18 cellular contexts compared by ENCODE assay signal in genomic region chr1:114610546-114611245, GRCh38. TPM values are rescaled to one million over a fixed set of nuclear protein-coding genes. Genes with fewer than 3 reads are reported as not detected.
A peak's percentile ranks its signal among the peaks of the same experiment; 100 is the strongest.
DNase-seq lines count a peak whose midpoint lies in the region; ATAC-seq and TF ChIP-seq lines count a peak whose summit lies in the region.
"Had no signal": no experiment of that assay in that cellular context is flagged by ENCODE, and none has a peak within 500 bp of the region (broad histone marks: within the 10 kb centered on the region; RNA-seq: fewer than 3 reads in every experiment).

No MANE protein-coding gene starts in this region.

- peaks cover 8 to 21% of the 10 kb centered on the region in 2 donors for H3K27me3 Mint-ChIP-seq in stimulated activated naive B cell treated with anti-CD40 and anti-IgM and Interleukin-4, amounts not matched to agents 10 μg/mL and 1 μg/mL and 100 μg/mL, for 72 hours

- WGBS in GM23248 (ENCODE audit: low coverage in 1 of 2, low lambda C conversion rate in 2 of 2, missing lambda C conversion rate in 2 of 2), 2 experiments = 93% methylated on average over 7 to 9 of the region's 9 CpGs
- WGBS in esophagus, 2 donors = 51 to 77% methylated on average over 9 of the region's 9 CpGs
- WGBS in prostate gland = 63% methylated on average over 9 of the region's 9 CpGs

- H3K9ac ChIP-seq in GM23248 = no peak overlapping the region

- no peak overlapping the region for H3K4me2 ChIP-seq in GM23248 (ENCODE audit: unreplicated experiment)

- peak; percentile 19 for TF ChIP-seq POLR2A in prostate gland (IDR thresholded peaks at IDR 0.05)

- DNase-seq in GM23248 = peak; percentile 25
- DNase-seq in NCI-H2171 treated with DMSO at 0.1 percent for 48 hours (lab: John Stamatoyannopoulos, UW) = peak; percentile 66
- peak; percentile 63 for DNase-seq in prostate gland (ENCODE audit: low spot score)
- DNase-seq in HEK293T (ENCODE audit: extremely low spot score) = no peak
- no peak for DNase-seq in omental fat pad (ENCODE audit: low spot score)
- no peak for DNase-seq in stimulated activated naive B cell treated with anti-CD40 and anti-IgM and Interleukin-4, amounts not matched to agents 10 μg/mL and 1 μg/mL and 100 μg/mL, for 72 hours
- DNase-seq: activated CD4-positive, alpha-beta T cell treated with anti-CD3 and anti-CD28 coated beads, Interleukin-2, amount 50 U/mL, for 48 hours; adrenal gland; dermis blood vessel endothelial cell; DMS153; NCI-H2107 had no signal

- ATAC-seq in GM21737 (IDR thresholded peaks at IDR 0.05; ENCODE audit: unreplicated experiment) = no peak
- no peak for ATAC-seq in omental fat pad (ENCODE audit: low FRiP score)
- ATAC-seq in stimulated activated naive B cell treated with anti-CD40 and anti-IgM and Interleukin-4, amounts not matched to agents 10 μg/mL and 1 μg/mL and 100 μg/mL, for 72 hours (replicated peaks) = no peak

- no peaks in the 10 kb centered on the region for H3K9me2 ChIP-seq in GM23248 (ENCODE audit: insufficient read depth)

- POLR2A ChIA-PET in HEK293T (lab: Yijun Ruan, JAX) = no interaction called here

- CTCF ChIA-PET in HEK293T (lab: Yijun Ruan, JAX) = no interaction called here

- no peak overlapping the region for H2AFZ ChIP-seq in GM23248

- TF ChIP-seq CTCF in prostate gland (IDR thresholded peaks at IDR 0.05) = no peak
- TF ChIP-seq CTCF in omental fat pad (IDR thresholded peaks at IDR 0.05) = no peak

- intact Hi-C loops in prostate gland (cut with DNase I) = no loop called here

- in situ Hi-C loops in GM23248 (cut with MboI) = no loop called here

- no peak overlapping the region for H3K4me3 ChIP-seq in GM23248
- H3K4me3 ChIP-seq in esophagus (ENCODE audit: low read depth in 1 of 2, low read length in 2 of 2) = no peak overlapping the region
- H3K4me3 ChIP-seq in prostate gland = no peak overlapping the region
- H3K4me3 ChIP-seq: adrenal gland, SJSA1 had no signal

- no peaks in the 10 kb centered on the region for H3K79me2 ChIP-seq in GM23248 (ENCODE audit: insufficient read depth)

- H4K20me1 ChIP-seq in GM23248 (ENCODE audit: insufficient read depth) = no peaks in the 10 kb centered on the region

- H3K4me1 ChIP-seq in GM23248 (ENCODE audit: insufficient read depth) (no peaks in the 10 kb centered on the region), esophagus (ENCODE audit: control insufficient read depth in 2 of 2, insufficient read depth in 2 of 2, low read length in 1 of 2) (peaks cover 0 to 3% of the 10 kb centered on the region in 2 donors), prostate gland (replicated peaks) (no peaks in the 10 kb centered on the region)
- H3K4me1 ChIP-seq: adrenal gland, SJSA1 had no signal

- no peaks in the 10 kb centered on the region for H3F3A ChIP-seq in GM23248 (ENCODE audit: insufficient read depth)

- H3K27me3 ChIP-seq in GM23248 (replicated peaks; ENCODE audit: insufficient read depth) (no peaks in the 10 kb centered on the region), esophagus (ENCODE audit: control insufficient read depth in 1 of 2, insufficient read depth in 2 of 2, low read length in 2 of 2) (no peaks in the 10 kb centered on the region), prostate gland (replicated peaks; ENCODE audit: insufficient read depth) (no peaks in the 10 kb centered on the region)
- H3K27me3 ChIP-seq: adrenal gland, SJSA1 had no signal

- H3K27ac ChIP-seq in GM23248 (no peak overlapping the region), esophagus (ENCODE audit: low read depth in 2 of 2, low read length in 1 of 2) (peak overlapping the region; percentile 79 to 85), prostate gland (peak overlapping the region in 1 of 2 donors; percentile 25)
- H3K27ac ChIP-seq: adrenal gland, neutrophil, SJSA1 had no signal

- no peak overlapping the region for H3K4me3 Mint-ChIP-seq in stimulated activated naive B cell treated with anti-CD40 and anti-IgM and Interleukin-4, amounts not matched to agents 10 μg/mL and 1 μg/mL and 100 μg/mL, for 72 hours
- H3K4me3 Mint-ChIP-seq: activated T-helper 1 cell treated with anti-CD3 and anti-CD28 coated beads, Interleukin-12 subunit alpha, Interleukin-12 subunit beta, Interleukin-2, Interleukin-4 antibody, amounts not matched to agents 30 ng/mL and 10 ng/mL and 1 ng/mL, durations not matched to agents 14 hours and 24 hours and 36 hours; B cell had no signal

- no peaks in the 10 kb centered on the region for H3K9me3 Mint-ChIP-seq in stimulated activated naive B cell treated with anti-CD40 and anti-IgM and Interleukin-4, amounts not matched to agents 10 μg/mL and 1 μg/mL and 100 μg/mL, for 72 hours
- H3K9me3 Mint-ChIP-seq: activated T-helper 1 cell treated with anti-CD3 and anti-CD28 coated beads, Interleukin-12 subunit alpha, Interleukin-12 subunit beta, Interleukin-2, Interleukin-4 antibody, amounts not matched to agents 30 ng/mL and 10 ng/mL and 1 ng/mL, durations not matched to agents 14 hours and 24 hours and 36 hours had no signal

- H3K9me3 ChIP-seq in GM23248 (ENCODE audit: low read depth) = no peaks in the 10 kb centered on the region
- H3K9me3 ChIP-seq in esophagus (ENCODE audit: control insufficient read depth in 2 of 2, insufficient read depth in 1 of 2, low read depth in 1 of 2, low read length in 1 of 2) = no peaks in the 10 kb centered on the region
- no peaks in the 10 kb centered on the region for H3K9me3 ChIP-seq in prostate gland
- H3K9me3 ChIP-seq: adrenal gland, neutrophil, SJSA1 had no signal

- H3K27ac Mint-ChIP-seq in stimulated activated naive B cell treated with anti-CD40 and anti-IgM and Interleukin-4, amounts not matched to agents 10 μg/mL and 1 μg/mL and 100 μg/mL, for 72 hours = no peak overlapping the region
- H3K27ac Mint-ChIP-seq: activated T-helper 1 cell treated with anti-CD3 and anti-CD28 coated beads, Interleukin-12 subunit alpha, Interleukin-12 subunit beta, Interleukin-2, Interleukin-4 antibody, amounts not matched to agents 30 ng/mL and 10 ng/mL and 1 ng/mL, durations not matched to agents 14 hours and 24 hours and 36 hours; B cell had no signal

- H3K36me3 ChIP-seq in GM23248 (ENCODE audit: low read depth) (peaks cover 10% of the 10 kb centered on the region; the same call in 1 of the 2 replicates), esophagus (ENCODE audit: control insufficient read depth in 2 of 2, insufficient read depth in 2 of 2, low read length in 1 of 2) (peaks cover 0 to 3% of the 10 kb centered on the region in 2 donors), prostate gland (no peaks in the 10 kb centered on the region)
- H3K36me3 ChIP-seq: adrenal gland, SJSA1 had no signal

- no peaks in the 10 kb centered on the region for H3K4me1 Mint-ChIP-seq in stimulated activated naive B cell treated with anti-CD40 and anti-IgM and Interleukin-4, amounts not matched to agents 10 μg/mL and 1 μg/mL and 100 μg/mL, for 72 hours
- H3K4me1 Mint-ChIP-seq: B cell had no signal

- H3K36me3 Mint-ChIP-seq in stimulated activated naive B cell treated with anti-CD40 and anti-IgM and Interleukin-4, amounts not matched to agents 10 μg/mL and 1 μg/mL and 100 μg/mL, for 72 hours = no peaks in the 10 kb centered on the region

TF ChIP-seq in HEK293T, 16 proteins besides CTCF, POLR2A, EP300 and RAD21:
- TF ChIP-seq LEF1 (IDR thresholded peaks at IDR 0.05; ENCODE audit: borderline replicate concordance) (no peak), SP1 (IDR thresholded peaks at IDR 0.05) (no peak), L3MBTL2 (conservative IDR thresholded peaks at IDR 0.05) (no peak), ZNF384 (IDR thresholded peaks at IDR 0.05) (no peak), TARDBP (IDR thresholded peaks at IDR 0.05) (no peak), BHLHE40 (IDR thresholded peaks at IDR 0.05; ENCODE audit: borderline replicate concordance) (no peak), SUZ12 (IDR thresholded peaks at IDR 0.05) (no peak), FOXA1 (IDR thresholded peaks at IDR 0.05) (no peak), FOXM1 (IDR thresholded peaks at IDR 0.05; ENCODE audit: borderline replicate concordance) (no peak), PKNOX1 (IDR thresholded peaks at IDR 0.05) (no peak), HDGF (IDR thresholded peaks at IDR 0.05; ENCODE audit: borderline replicate concordance) (no peak), NFRKB (IDR thresholded peaks at IDR 0.05) (no peak), ARNT (IDR thresholded peaks at IDR 0.05) (no peak), CTBP1 (IDR thresholded peaks at IDR 0.05; ENCODE audit: borderline replicate concordance) (no peak), ELF4 (IDR thresholded peaks at IDR 0.05) (no peak), FOXK2 (IDR thresholded peaks at IDR 0.05) (no peak)

RNA-seq across cellular contexts. Expression of gene BCAS2, which starts 29.3 kb away (rescaled TPM):
- total RNA-seq in GM23248 (2014; rRNA removed; shearing (Covaris generic)) = 26.1 and 44.4 TPM in 2 replicates
- polyA plus RNA-seq in GM23248 (2016; fragmentation: Nextera tagmentation; extraction: Ambion mirVana) (64.4 and 67.1 TPM in 2 replicates), esophagus (10 to 100 TPM; 32.3 to 32.7 TPM)
- total RNA-seq in prostate gland (10 to 100 TPM; 35.9 to 38.5 TPM), omental fat pad (10 to 100 TPM; 32.3 to 54.3 (median 35.6) TPM)

RNA-seq across cellular contexts. Expression of gene DENND2C, which starts 59.2 kb away (rescaled TPM):
- total RNA-seq in GM23248 (2014; rRNA removed; shearing (Covaris generic)) = 5.9 and 6.8 TPM in 2 replicates
- 2.8 and 3.3 TPM in 2 replicates for polyA plus RNA-seq in GM23248 (2016; fragmentation: Nextera tagmentation; extraction: Ambion mirVana)
- 10 to 100 TPM; 21.4 to 35.6 TPM for polyA plus RNA-seq in esophagus
- total RNA-seq in prostate gland = 10 to 100 TPM in 1 of 2 donors, 1 to 10 TPM in 1; 2.9 to 10.6 TPM
- total RNA-seq in omental fat pad = 1 to 10 TPM; 1.9 to 6.6 (median 3.1) TPM
- total RNA-seq: HT-29 had no signal

Comparison
In these comparisons a context has a peak if more than half of its experiments do, and no peak if none do; other contexts are left out.
1. DNase-seq: peak in GM23248 (single experiment), NCI-H2171 treated with DMSO at 0.1 percent for 48 hours (single experiment) and prostate gland (single experiment); none in HEK293T (single experiment), omental fat pad (single experiment) and stimulated activated naive B cell treated with anti-CD40 and anti-IgM and Interleukin-4, amounts not matched to agents 10 μg/mL and 1 μg/mL and 100 μg/mL, for 72 hours (single experiment).